In genomic region chr2:20348542-20348941, GRCh38 we compare ENCODE assay signal across 1 cellular context.
TF ChIP-seq lines count a peak whose summit lies in the region.

No MANE protein-coding gene starts in this region.

TF ChIP-seq in K562, 482 proteins besides CTCF, POLR2A, EP300 and RAD21 (continued from another document):
- no peak for TF ChIP-seq ZNF740 (CRISPR knock-in tag; IDR thresholded peaks at IDR 0.05)
- TF ChIP-seq ZNF740 (tag; IDR thresholded peaks at IDR 0.05), result no peak
- TF ChIP-seq POLR2G (IDR thresholded peaks at IDR 0.05; ENCODE audit: low read depth, low read length), result 0 out of 2 replicates have a peak, but pooled peaks have one; percentile 35
- TF ChIP-seq ETV1 (tag; conservative IDR thresholded peaks at IDR 0.05; ENCODE audit: low read depth), result peak; percentile 74
- 0 out of 2 replicates have a peak, but pooled peaks have one; percentile 43 for TF ChIP-seq NBN (IDR thresholded peaks at IDR 0.05; ENCODE audit: low read depth)
- TF ChIP-seq STAT5A (IDR thresholded peaks at IDR 0.05; ENCODE audit: borderline replicate concordance, low read length), result peak; percentile 51; the same call in 1 of the 2 replicates
- no peak for TF ChIP-seq C11orf30 (IDR thresholded peaks at IDR 0.05; ENCODE audit: low read depth)
- no peak for TF ChIP-seq FOXO4 (CRISPR knock-in tag; IDR thresholded peaks at IDR 0.05)
- TF ChIP-seq TCF3 (CRISPR knock-in tag; IDR thresholded peaks at IDR 0.05), result peak; percentile 66
- TF ChIP-seq TAL1 (IDR thresholded peaks at IDR 0.05), result peak; percentile 71
- TF ChIP-seq EGR1 (conservative IDR thresholded peaks at IDR 0.05), result no peak
- peak; percentile 28 for TF ChIP-seq PHF20 (IDR thresholded peaks at IDR 0.05; ENCODE audit: partially characterized antibody)
- no peak for TF ChIP-seq SMAD2 (IDR thresholded peaks at IDR 0.05; ENCODE audit: low read depth, low read length)
- TF ChIP-seq TRIM28 (IDR thresholded peaks at IDR 0.05), result 0 out of 2 replicates have a peak, but pooled peaks have one; percentile 46
- TF ChIP-seq HINFP (tag; conservative IDR thresholded peaks at IDR 0.05; ENCODE audit: low read depth), result no peak
- TF ChIP-seq ZNF133 (CRISPR knock-in tag; IDR thresholded peaks at IDR 0.05), result no peak
- no peak for TF ChIP-seq ZNF75A (CRISPR knock-in tag; IDR thresholded peaks at IDR 0.05)
- TF ChIP-seq HLTF (IDR thresholded peaks at IDR 0.05), result no peak
- no peak for TF ChIP-seq KLF1 (tag; IDR thresholded peaks at IDR 0.05)
- TF ChIP-seq ARID1B (IDR thresholded peaks at IDR 0.05), result peak; percentile 72
- TF ChIP-seq SFPQ (IDR thresholded peaks at IDR 0.05; ENCODE audit: low read depth, low read length), result no peak
- no peak for TF ChIP-seq POLR2H (tag; IDR thresholded peaks at IDR 0.05; ENCODE audit: low read depth)
- no peak for TF ChIP-seq HMGXB4 (CRISPR knock-in tag; IDR thresholded peaks at IDR 0.05)
- no peak for TF ChIP-seq TAF1 (IDR thresholded peaks at IDR 0.05; ENCODE audit: control insufficient read depth, extremely low read depth, insufficient read depth, low read length, severe bottlenecking)
- peak; percentile 72 for TF ChIP-seq NCOR1 (IDR thresholded peaks at IDR 0.05)
- no peak for TF ChIP-seq NELFE (IDR thresholded peaks at IDR 0.05; ENCODE audit: insufficient read depth, insufficient read length)
- peak; percentile 71; the same call in 1 of the 2 replicates for TF ChIP-seq KLF16 (IDR thresholded peaks at IDR 0.05)
- 0 out of 2 replicates have a peak, but pooled peaks have one; percentile 50 for TF ChIP-seq SMAD4 (CRISPR knock-in tag; conservative IDR thresholded peaks at IDR 0.05)
- no peak for TF ChIP-seq CHD2 (IDR thresholded peaks at IDR 0.05; ENCODE audit: low read depth, low read length)
- peak; percentile 11; the same call in 1 of the 2 replicates for TF ChIP-seq EP400 (IDR thresholded peaks at IDR 0.05)
- TF ChIP-seq NFRKB (IDR thresholded peaks at IDR 0.05; ENCODE audit: low read depth), result no peak
- peak; percentile 38 to 61; a peak in 2 of 4 replicates for TF ChIP-seq MNT (conservative IDR thresholded peaks at IDR 0.05)
- no peak for TF ChIP-seq JUN (IDR thresholded peaks at IDR 0.05; ENCODE audit: borderline replicate concordance, low read depth, low read length)
- TF ChIP-seq JUN (CRISPR knock-in tag; IDR thresholded peaks at IDR 0.05; ENCODE audit: borderline replicate concordance), result no peak
- TF ChIP-seq KDM1A (IDR thresholded peaks at IDR 0.05), result peak; percentile 87 to 90
- TF ChIP-seq NFIC (IDR thresholded peaks at IDR 0.05), result peak; percentile 57; the same call in 1 of the 2 replicates
- peak; percentile 84 for TF ChIP-seq TEAD4 (IDR thresholded peaks at IDR 0.05; ENCODE audit: low read length)
- no peak for TF ChIP-seq TEAD4 (CRISPR knock-in tag; IDR thresholded peaks at IDR 0.05; ENCODE audit: borderline replicate concordance)
- TF ChIP-seq TFAP4 (CRISPR knock-in tag; IDR thresholded peaks at IDR 0.05; ENCODE audit: borderline replicate concordance), result peak; percentile 42; the same call in 1 of the 2 replicates
- peak in 1 of 2 experiments; percentile 59; a peak in 1 of 4 replicates for TF ChIP-seq HDAC1 (IDR thresholded peaks at IDR 0.05)
